Comparison of ENCODE assay signal across 34 cellular contexts in genomic region chr17:14482715-14483114, GRCh38.
"Had no signal": no experiment of that assay in that cellular context is flagged by ENCODE, and none has a peak within 500 bp of the region (broad histone marks: within the 10 kb centered on the region; RNA-seq: fewer than 3 reads in every experiment).

No MANE protein-coding gene starts in this region.

- ATAC-seq: activated naive CD4-positive, alpha-beta T cell treated with anti-CD3 and anti-CD28 coated beads, Interleukin-2, amount 50 U/mL, for 72 hours; activated naive CD8-positive, alpha-beta T cell treated with anti-CD3 and anti-CD28 coated beads, Interleukin-2, amount 50 U/mL, for 24 hours; activated T-cell treated with anti-CD3 and anti-CD28 coated beads, Interleukin-2, amount 50 U/mL, for 4 hours; activated T-cell treated with anti-CD3 and anti-CD28 coated beads, Interleukin-2, amount 50 U/mL, for 72 hours; activated T-helper 17 cell treated with anti-CD3 and anti-CD28 coated beads, Interleukin-2, amount 50 U/mL, for 72 hours; body of pancreas had no signal

- FAIRE-seq: astrocyte, bronchial epithelial cell had no signal

- H3K27ac ChIP-seq: adrenal gland, ascending aorta, body of pancreas, brain microvascular endothelial cell, breast epithelium, cardiac muscle cell had no signal

- H3K4me3 ChIP-seq: adrenal gland, ascending aorta, body of pancreas, breast epithelium, cardiac muscle cell had no signal

- H3K4me1 ChIP-seq: adrenal gland, ascending aorta, body of pancreas, breast epithelium had no signal

- H3K9me3 ChIP-seq: adrenal gland, ascending aorta, body of pancreas, breast epithelium had no signal

- H3K27me3 ChIP-seq: adrenal gland, ascending aorta, body of pancreas, brain microvascular endothelial cell, breast epithelium, cardiac muscle cell had no signal

- H3K36me3 ChIP-seq: adrenal gland, ascending aorta, brain microvascular endothelial cell, breast epithelium, cardiac muscle cell had no signal

- DNase-seq: activated effector memory CD4-positive, alpha-beta T cell treated with anti-CD3 and anti-CD28 coated beads, Interleukin-2, amount 50 U/mL, for 16 hours; activated effector memory CD4-positive, alpha-beta T cell treated with Interleukin-2 at 50 U/mL for 16 hours; activated gamma-delta T cell; activated gamma-delta T cell treated with Interleukin-2 at 50 U/mL for 16 hours; activated naive CD4-positive, alpha-beta T cell; activated naive CD4-positive, alpha-beta T cell treated with anti-CD3 and anti-CD28 coated beads for 36 hours; activated naive CD4-positive, alpha-beta T cell treated with anti-CD3 and anti-CD28 coated beads, Interleukin-2, amount 10 ng/mL, durations not matched to agents 7 days and 5 days; activated naive CD4-positive, alpha-beta T cell treated with anti-CD3 and anti-CD28 coated beads, Interleukin-2, amount 50 U/mL, for 16 hours; activated naive CD4-positive, alpha-beta T cell treated with Interleukin-2 at 50 U/mL for 16 hours; activated naive CD8-positive, alpha-beta T cell treated with anti-CD3 and anti-CD28 coated beads for 36 hours; activated naive CD8-positive, alpha-beta T cell treated with anti-CD3 and anti-CD28 coated beads, Interleukin-2, amount 10 ng/mL, durations not matched to agents 7 days and 5 days; activated naive CD8-positive, alpha-beta T cell treated with anti-CD3 and anti-CD28 coated beads, Interleukin-2, amount 50 U/mL, for 24 hours; activated T-cell treated with anti-CD3 and anti-CD28 coated beads, Interleukin-2, amount 50 U/mL, for 1 hour; activated T-cell treated with anti-CD3 and anti-CD28 coated beads, Interleukin-2, amount 50 U/mL, for 24 hours; activated T-cell treated with anti-CD3 and anti-CD28 coated beads, Interleukin-2, amount 50 U/mL, for 4 hours; activated T-cell treated with anti-CD3 and anti-CD28 coated beads, Interleukin-2, amount 50 U/mL, for 48 hours; activated T-cell treated with anti-CD3 and anti-CD28 coated beads, Interleukin-2, amount 50 U/mL, for 72 hours; adrenal gland; amniotic stem cell; amygdala; anterior cingulate cortex; aorta; body of pancreas; brain microvascular endothelial cell; caudate nucleus; central memory CD4-positive, alpha-beta T cell; cerebellar nuclear complex had no signal
